Comparison of ENCODE assay signal across 2 cellular contexts in the genomic region with DNA sequence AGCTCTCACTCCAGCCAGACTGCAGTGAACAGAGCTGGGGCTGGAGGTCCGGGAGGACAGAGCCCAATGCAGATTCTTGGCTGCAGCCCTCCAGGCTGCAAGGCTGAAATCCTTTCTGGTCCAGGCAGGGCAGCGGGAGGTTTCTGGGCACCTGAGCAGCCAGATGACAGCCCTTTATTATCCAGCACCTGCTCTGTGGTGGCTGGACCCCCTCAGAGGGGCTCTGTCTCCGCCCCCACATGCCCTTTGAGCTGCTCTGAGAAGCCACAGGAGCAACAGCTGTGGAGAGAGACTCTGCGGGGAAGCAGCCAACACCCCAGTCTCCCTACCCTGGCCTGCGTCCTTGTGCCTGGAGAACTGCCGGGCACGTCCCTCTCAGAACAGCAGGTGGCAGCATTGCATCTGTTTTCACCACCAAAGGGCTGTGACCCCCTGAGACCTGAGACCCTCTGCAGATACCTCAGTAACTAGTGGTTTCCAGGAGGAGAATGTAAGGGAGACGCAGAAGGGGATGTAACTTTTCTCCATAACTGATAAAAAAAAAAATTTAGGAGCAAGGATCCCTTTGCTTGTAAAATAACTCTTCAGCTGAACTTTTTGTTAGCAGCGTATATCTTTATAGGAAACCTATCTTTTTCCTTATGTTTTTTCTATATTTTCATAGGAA.
TF ChIP-seq lines count a peak whose summit lies in the region.

No MANE protein-coding gene starts in this region.

TF ChIP-seq in IMR-90, 13 proteins besides CTCF, POLR2A, EP300 and RAD21:
- TF ChIP-seq SMC3 (IDR thresholded peaks at IDR 0.05; ENCODE audit: low read depth, low read length): peak; percentile 72
- TF ChIP-seq, protein P1, sequence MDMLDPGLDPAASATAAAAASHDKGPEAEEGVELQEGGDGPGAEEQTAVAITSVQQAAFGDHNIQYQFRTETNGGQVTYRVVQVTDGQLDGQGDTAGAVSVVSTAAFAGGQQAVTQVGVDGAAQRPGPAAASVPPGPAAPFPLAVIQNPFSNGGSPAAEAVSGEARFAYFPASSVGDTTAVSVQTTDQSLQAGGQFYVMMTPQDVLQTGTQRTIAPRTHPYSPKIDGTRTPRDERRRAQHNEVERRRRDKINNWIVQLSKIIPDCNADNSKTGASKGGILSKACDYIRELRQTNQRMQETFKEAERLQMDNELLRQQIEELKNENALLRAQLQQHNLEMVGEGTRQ (IDR thresholded peaks at IDR 0.05; ENCODE audit: low read depth, low read length): no peak
- no peak for TF ChIP-seq MXI1 (IDR thresholded peaks at IDR 0.05; ENCODE audit: borderline replicate concordance, low read depth, low read length)

TF ChIP-seq in PFSK-1, 5 proteins besides CTCF, POLR2A, EP300 and RAD21:
- no peak for TF ChIP-seq TAF1 (IDR thresholded peaks at IDR 0.05; ENCODE audit: borderline replicate concordance, insufficient read depth, low read length)
- TF ChIP-seq POLR2AphosphoS5 (IDR thresholded peaks at IDR 0.05; ENCODE audit: low read depth, low read length): no peak
- no peak for TF ChIP-seq REST (IDR thresholded peaks at IDR 0.05; ENCODE audit: insufficient read depth in 1 of 2, low read depth in 2 of 2, low read length in 2 of 2)
- TF ChIP-seq FOXP2 (optimal IDR thresholded peaks at IDR 0.05; ENCODE audit: borderline replicate concordance, extremely low read depth, extremely low read length, insufficient read depth): peak; percentile 54
- TF ChIP-seq SIN3A (IDR thresholded peaks at IDR 0.05; ENCODE audit: borderline replicate concordance, insufficient read depth, low read length): no peak
